ENCODE assay signal across 1 cellular context in the genomic region with DNA sequence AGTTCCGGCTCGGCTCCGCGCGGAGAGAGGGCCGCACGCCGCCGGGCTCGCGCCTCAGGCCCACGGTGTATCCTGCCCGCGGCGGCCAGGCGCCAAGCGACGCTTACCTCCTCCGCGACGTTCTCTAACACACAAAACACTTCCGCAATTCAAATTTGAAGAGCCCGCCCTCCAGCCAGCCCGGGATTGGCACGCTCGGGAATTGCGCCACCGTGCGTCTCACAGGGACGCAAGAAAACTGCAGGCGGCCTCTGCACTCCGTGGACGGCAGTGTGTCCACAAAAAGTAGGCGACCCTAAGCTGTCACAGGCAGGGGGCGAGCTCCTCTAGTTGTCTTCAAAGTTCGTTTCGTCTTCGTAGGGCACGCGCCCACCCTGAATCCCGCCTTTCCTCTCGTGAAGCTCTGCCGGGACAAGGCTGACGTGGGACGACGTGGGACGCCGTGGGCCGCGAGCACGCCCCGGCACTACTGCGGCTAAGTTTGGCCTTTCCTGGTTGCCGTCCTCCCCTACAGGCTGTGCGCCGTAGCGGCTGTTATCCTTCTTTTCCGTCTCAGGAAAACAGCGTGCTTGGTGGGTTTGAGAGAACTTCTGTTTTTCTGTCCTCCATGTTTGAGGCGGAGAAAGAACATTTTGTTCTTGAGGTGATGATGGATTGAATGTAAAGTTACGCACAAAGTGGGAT.
TF ChIP-seq lines count a peak whose summit lies in the region.

A gene (minus strand): TSS at position 133 of the 684 bp plus-strand sequence. CDS start 5,916 bp downstream, outside the sequence.

TF ChIP-seq in GM12878, 131 proteins besides CTCF, POLR2A, EP300 and RAD21 (continued from another document and continues in another):
- TF ChIP-seq, protein P1, sequence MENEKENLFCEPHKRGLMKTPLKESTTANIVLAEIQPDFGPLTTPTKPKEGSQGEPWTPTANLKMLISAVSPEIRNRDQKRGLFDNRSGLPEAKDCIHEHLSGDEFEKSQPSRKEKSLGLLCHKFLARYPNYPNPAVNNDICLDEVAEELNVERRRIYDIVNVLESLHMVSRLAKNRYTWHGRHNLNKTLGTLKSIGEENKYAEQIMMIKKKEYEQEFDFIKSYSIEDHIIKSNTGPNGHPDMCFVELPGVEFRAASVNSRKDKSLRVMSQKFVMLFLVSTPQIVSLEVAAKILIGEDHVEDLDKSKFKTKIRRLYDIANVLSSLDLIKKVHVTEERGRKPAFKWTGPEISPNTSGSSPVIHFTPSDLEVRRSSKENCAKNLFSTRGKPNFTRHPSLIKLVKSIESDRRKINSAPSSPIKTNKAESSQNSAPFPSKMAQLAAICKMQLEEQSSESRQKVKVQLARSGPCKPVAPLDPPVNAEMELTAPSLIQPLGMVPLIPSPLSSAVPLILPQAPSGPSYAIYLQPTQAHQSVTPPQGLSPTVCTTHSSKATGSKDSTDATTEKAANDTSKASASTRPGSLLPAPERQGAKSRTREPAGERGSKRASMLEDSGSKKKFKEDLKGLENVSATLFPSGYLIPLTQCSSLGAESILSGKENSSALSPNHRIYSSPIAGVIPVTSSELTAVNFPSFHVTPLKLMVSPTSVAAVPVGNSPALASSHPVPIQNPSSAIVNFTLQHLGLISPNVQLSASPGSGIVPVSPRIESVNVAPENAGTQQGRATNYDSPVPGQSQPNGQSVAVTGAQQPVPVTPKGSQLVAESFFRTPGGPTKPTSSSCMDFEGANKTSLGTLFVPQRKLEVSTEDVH (IDR thresholded peaks at IDR 0.05; ENCODE audit: low read depth, partially characterized antibody): peak; percentile 81
- no peak for TF ChIP-seq JUND (IDR thresholded peaks at IDR 0.05; ENCODE audit: low read depth, low read length)
- TF ChIP-seq CEBPB (IDR thresholded peaks at IDR 0.05; ENCODE audit: borderline replicate concordance in 1 of 2, low read depth in 2 of 2, low read length in 2 of 2): no peak; a peak in 1 of 4 replicates
- TF ChIP-seq, protein P2, sequence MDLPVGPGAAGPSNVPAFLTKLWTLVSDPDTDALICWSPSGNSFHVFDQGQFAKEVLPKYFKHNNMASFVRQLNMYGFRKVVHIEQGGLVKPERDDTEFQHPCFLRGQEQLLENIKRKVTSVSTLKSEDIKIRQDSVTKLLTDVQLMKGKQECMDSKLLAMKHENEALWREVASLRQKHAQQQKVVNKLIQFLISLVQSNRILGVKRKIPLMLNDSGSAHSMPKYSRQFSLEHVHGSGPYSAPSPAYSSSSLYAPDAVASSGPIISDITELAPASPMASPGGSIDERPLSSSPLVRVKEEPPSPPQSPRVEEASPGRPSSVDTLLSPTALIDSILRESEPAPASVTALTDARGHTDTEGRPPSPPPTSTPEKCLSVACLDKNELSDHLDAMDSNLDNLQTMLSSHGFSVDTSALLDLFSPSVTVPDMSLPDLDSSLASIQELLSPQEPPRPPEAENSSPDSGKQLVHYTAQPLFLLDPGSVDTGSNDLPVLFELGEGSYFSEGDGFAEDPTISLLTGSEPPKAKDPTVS (IDR thresholded peaks at IDR 0.05; ENCODE audit: low read depth, low read length): no peak
- TF ChIP-seq, protein P3, sequence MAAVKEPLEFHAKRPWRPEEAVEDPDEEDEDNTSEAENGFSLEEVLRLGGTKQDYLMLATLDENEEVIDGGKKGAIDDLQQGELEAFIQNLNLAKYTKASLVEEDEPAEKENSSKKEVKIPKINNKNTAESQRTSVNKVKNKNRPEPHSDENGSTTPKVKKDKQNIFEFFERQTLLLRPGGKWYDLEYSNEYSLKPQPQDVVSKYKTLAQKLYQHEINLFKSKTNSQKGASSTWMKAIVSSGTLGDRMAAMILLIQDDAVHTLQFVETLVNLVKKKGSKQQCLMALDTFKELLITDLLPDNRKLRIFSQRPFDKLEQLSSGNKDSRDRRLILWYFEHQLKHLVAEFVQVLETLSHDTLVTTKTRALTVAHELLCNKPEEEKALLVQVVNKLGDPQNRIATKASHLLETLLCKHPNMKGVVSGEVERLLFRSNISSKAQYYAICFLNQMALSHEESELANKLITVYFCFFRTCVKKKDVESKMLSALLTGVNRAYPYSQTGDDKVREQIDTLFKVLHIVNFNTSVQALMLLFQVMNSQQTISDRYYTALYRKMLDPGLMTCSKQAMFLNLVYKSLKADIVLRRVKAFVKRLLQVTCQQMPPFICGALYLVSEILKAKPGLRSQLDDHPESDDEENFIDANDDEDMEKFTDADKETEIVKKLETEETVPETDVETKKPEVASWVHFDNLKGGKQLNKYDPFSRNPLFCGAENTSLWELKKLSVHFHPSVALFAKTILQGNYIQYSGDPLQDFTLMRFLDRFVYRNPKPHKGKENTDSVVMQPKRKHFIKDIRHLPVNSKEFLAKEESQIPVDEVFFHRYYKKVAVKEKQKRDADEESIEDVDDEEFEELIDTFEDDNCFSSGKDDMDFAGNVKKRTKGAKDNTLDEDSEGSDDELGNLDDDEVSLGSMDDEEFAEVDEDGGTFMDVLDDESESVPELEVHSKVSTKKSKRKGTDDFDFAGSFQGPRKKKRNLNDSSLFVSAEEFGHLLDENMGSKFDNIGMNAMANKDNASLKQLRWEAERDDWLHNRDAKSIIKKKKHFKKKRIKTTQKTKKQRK (IDR thresholded peaks at IDR 0.05; ENCODE audit: low read depth, low read length): no peak
- TF ChIP-seq MYC (IDR thresholded peaks at IDR 0.05; ENCODE audit: insufficient read depth, insufficient read length, insufficient replicate concordance, low read length, severe bottlenecking): peak; percentile 67
- TF ChIP-seq, protein P4, sequence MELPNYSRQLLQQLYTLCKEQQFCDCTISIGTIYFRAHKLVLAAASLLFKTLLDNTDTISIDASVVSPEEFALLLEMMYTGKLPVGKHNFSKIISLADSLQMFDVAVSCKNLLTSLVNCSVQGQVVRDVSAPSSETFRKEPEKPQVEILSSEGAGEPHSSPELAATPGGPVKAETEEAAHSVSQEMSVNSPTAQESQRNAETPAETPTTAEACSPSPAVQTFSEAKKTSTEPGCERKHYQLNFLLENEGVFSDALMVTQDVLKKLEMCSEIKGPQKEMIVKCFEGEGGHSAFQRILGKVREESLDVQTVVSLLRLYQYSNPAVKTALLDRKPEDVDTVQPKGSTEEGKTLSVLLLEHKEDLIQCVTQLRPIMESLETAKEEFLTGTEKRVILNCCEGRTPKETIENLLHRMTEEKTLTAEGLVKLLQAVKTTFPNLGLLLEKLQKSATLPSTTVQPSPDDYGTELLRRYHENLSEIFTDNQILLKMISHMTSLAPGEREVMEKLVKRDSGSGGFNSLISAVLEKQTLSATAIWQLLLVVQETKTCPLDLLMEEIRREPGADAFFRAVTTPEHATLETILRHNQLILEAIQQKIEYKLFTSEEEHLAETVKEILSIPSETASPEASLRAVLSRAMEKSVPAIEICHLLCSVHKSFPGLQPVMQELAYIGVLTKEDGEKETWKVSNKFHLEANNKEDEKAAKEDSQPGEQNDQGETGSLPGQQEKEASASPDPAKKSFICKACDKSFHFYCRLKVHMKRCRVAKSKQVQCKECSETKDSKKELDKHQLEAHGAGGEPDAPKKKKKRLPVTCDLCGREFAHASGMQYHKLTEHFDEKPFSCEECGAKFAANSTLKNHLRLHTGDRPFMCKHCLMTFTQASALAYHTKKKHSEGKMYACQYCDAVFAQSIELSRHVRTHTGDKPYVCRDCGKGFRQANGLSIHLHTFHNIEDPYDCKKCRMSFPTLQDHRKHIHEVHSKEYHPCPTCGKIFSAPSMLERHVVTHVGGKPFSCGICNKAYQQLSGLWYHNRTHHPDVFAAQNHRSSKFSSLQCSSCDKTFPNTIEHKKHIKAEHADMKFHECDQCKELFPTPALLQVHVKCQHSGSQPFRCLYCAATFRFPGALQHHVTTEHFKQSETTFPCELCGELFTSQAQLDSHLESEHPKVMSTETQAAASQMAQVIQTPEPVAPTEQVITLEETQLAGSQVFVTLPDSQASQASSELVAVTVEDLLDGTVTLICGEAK (IDR thresholded peaks at IDR 0.05; ENCODE audit: borderline replicate concordance): peak; percentile 59; the same call in 1 of the 2 replicates
- no peak for TF ChIP-seq PAX8 (IDR thresholded peaks at IDR 0.05)
- 0 out of 2 replicates have a peak, but pooled peaks have one; percentile 67 for TF ChIP-seq CHD1 (IDR thresholded peaks at IDR 0.05; ENCODE audit: low read depth, low read length)
- peak; percentile 81 for TF ChIP-seq POLR2AphosphoS5 (IDR thresholded peaks at IDR 0.05; ENCODE audit: low read length)
- no peak for TF ChIP-seq WRNIP1 (IDR thresholded peaks at IDR 0.05; ENCODE audit: borderline replicate concordance, low read depth, low read length)
- TF ChIP-seq, protein P5, sequence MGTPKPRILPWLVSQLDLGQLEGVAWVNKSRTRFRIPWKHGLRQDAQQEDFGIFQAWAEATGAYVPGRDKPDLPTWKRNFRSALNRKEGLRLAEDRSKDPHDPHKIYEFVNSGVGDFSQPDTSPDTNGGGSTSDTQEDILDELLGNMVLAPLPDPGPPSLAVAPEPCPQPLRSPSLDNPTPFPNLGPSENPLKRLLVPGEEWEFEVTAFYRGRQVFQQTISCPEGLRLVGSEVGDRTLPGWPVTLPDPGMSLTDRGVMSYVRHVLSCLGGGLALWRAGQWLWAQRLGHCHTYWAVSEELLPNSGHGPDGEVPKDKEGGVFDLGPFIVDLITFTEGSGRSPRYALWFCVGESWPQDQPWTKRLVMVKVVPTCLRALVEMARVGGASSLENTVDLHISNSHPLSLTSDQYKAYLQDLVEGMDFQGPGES (IDR thresholded peaks at IDR 0.05): no peak
- peak; percentile 15; the same call in 1 of the 2 replicates for TF ChIP-seq TCF12 (IDR thresholded peaks at IDR 0.05; ENCODE audit: low read depth, low read length)
- TF ChIP-seq NFYA (IDR thresholded peaks at IDR 0.05; ENCODE audit: borderline replicate concordance, low read depth, low read length): no peak
- TF ChIP-seq MEF2B (IDR thresholded peaks at IDR 0.05; ENCODE audit: partially characterized antibody, poor library complexity, severe bottlenecking): peak; percentile 50
- TF ChIP-seq RBBP5 (conservative IDR thresholded peaks at IDR 0.05): no peak
- no peak for TF ChIP-seq TBL1XR1 (IDR thresholded peaks at IDR 0.05; ENCODE audit: low read depth, low read length)
- TF ChIP-seq NR2C2 (IDR thresholded peaks at IDR 0.05; ENCODE audit: borderline replicate concordance, control insufficient read depth, insufficient read length, low read depth): no peak
- TF ChIP-seq ZNF217 (IDR thresholded peaks at IDR 0.05): no peak; the same call in 1 of the 2 replicates
- TF ChIP-seq SMC3 (IDR thresholded peaks at IDR 0.05; ENCODE audit: borderline replicate concordance, low read length): peak; percentile 6; the same call in 1 of the 2 replicates
- TF ChIP-seq TARDBP (IDR thresholded peaks at IDR 0.05; ENCODE audit: borderline replicate concordance): peak; percentile 52; the same call in 1 of the 2 replicates
- TF ChIP-seq KAT2A (conservative IDR thresholded peaks at IDR 0.05; ENCODE audit: control insufficient read depth, low read depth, low read length): no peak
- no peak for TF ChIP-seq ZNF622 (IDR thresholded peaks at IDR 0.05)
- TF ChIP-seq HDAC6 (IDR thresholded peaks at IDR 0.05; ENCODE audit: unreplicated experiment): no peak
- peak; percentile 33; the same call in 1 of the 2 replicates for TF ChIP-seq YY1 (IDR thresholded peaks at IDR 0.05; ENCODE audit: low read depth, low read length)
- TF ChIP-seq NR2C1 (IDR thresholded peaks at IDR 0.05): peak; percentile 55; the same call in 1 of the 2 replicates
- TF ChIP-seq SPI1 (IDR thresholded peaks at IDR 0.05; ENCODE audit: borderline replicate concordance, insufficient read depth, low read depth, low read length): peak; percentile 85
- TF ChIP-seq CHD2 (IDR thresholded peaks at IDR 0.05; ENCODE audit: borderline replicate concordance, low read depth, low read length): peak; percentile 77
- peak; percentile 24; the same call in 1 of the 2 replicates for TF ChIP-seq PAX5 (IDR thresholded peaks at IDR 0.05; ENCODE audit: borderline replicate concordance, low read depth, low read length)
- TF ChIP-seq, protein P6, sequence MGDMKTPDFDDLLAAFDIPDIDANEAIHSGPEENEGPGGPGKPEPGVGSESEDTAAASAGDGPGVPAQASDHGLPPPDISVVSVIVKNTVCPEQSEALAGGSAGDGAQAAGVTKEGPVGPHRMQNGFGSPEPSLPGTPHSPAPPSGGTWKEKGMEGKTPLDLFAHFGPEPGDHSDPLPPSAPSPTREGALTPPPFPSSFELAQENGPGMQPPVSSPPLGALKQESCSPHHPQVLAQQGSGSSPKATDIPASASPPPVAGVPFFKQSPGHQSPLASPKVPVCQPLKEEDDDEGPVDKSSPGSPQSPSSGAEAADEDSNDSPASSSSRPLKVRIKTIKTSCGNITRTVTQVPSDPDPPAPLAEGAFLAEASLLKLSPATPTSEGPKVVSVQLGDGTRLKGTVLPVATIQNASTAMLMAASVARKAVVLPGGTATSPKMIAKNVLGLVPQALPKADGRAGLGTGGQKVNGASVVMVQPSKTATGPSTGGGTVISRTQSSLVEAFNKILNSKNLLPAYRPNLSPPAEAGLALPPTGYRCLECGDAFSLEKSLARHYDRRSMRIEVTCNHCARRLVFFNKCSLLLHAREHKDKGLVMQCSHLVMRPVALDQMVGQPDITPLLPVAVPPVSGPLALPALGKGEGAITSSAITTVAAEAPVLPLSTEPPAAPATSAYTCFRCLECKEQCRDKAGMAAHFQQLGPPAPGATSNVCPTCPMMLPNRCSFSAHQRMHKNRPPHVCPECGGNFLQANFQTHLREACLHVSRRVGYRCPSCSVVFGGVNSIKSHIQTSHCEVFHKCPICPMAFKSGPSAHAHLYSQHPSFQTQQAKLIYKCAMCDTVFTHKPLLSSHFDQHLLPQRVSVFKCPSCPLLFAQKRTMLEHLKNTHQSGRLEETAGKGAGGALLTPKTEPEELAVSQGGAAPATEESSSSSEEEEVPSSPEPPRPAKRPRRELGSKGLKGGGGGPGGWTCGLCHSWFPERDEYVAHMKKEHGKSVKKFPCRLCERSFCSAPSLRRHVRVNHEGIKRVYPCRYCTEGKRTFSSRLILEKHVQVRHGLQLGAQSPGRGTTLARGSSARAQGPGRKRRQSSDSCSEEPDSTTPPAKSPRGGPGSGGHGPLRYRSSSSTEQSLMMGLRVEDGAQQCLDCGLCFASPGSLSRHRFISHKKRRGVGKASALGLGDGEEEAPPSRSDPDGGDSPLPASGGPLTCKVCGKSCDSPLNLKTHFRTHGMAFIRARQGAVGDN (IDR thresholded peaks at IDR 0.05): peak; percentile 94
- TF ChIP-seq DPF2 (IDR thresholded peaks at IDR 0.05): 0 out of 2 replicates have a peak, but pooled peaks have one; percentile 63
- TF ChIP-seq CREB1 (IDR thresholded peaks at IDR 0.05; ENCODE audit: low read depth): peak; percentile 92
- TF ChIP-seq EED (IDR thresholded peaks at IDR 0.05; ENCODE audit: low read depth): peak; percentile 79
- TF ChIP-seq SUPT20H (IDR thresholded peaks at IDR 0.05; ENCODE audit: borderline replicate concordance, control insufficient read depth, low read depth, low read length): no peak
- 0 out of 2 replicates have a peak, but pooled peaks have one; percentile 8 for TF ChIP-seq MYB (IDR thresholded peaks at IDR 0.05; ENCODE audit: borderline replicate concordance, low read depth, low read length)
- TF ChIP-seq KLF5 (IDR thresholded peaks at IDR 0.05; ENCODE audit: partially characterized antibody): peak; percentile 58
- TF ChIP-seq STAT3 (IDR thresholded peaks at IDR 0.05; ENCODE audit: low read depth, low read length): no peak
- no peak; the same call in 1 of the 2 replicates for TF ChIP-seq SMARCA5 (IDR thresholded peaks at IDR 0.05)
- TF ChIP-seq STAT1 (conservative IDR thresholded peaks at IDR 0.05): no peak
- TF ChIP-seq, protein P7, sequence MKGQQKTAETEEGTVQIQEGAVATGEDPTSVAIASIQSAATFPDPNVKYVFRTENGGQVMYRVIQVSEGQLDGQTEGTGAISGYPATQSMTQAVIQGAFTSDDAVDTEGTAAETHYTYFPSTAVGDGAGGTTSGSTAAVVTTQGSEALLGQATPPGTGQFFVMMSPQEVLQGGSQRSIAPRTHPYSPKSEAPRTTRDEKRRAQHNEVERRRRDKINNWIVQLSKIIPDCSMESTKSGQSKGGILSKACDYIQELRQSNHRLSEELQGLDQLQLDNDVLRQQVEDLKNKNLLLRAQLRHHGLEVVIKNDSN (IDR thresholded peaks at IDR 0.05; ENCODE audit: borderline replicate concordance, extremely low read length, insufficient read depth, low read depth, low read length): no peak
- TF ChIP-seq GATAD2B (conservative IDR thresholded peaks at IDR 0.05; ENCODE audit: low read depth): peak; percentile 96
- TF ChIP-seq HDGF (IDR thresholded peaks at IDR 0.05): no peak
